ENCODE assay signal across 22 cellular contexts in the genomic region with DNA sequence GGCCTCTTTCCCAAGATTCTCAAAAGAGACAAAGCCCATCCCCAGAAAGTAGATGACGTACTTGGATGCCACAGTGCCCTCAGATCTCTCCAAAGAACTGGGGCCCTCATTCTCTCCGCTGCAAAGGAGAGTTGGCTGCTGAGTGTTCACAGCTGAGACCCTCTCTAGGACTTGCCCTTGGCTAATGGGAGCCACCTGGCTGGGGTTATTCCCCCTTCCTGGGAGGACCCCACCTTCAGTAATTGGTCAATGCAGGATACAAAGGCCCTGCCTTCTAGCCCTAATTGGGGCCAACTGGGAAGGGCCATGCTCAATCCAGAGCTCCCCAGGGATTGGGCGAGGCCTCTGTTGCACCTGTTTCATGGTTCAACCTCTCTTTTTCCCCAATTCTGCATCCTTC. TPM values are rescaled to one million over a fixed set of nuclear protein-coding genes. Genes with fewer than 3 reads are reported as not detected.
DNase-seq lines count a peak whose midpoint lies in the region; TF ChIP-seq lines count a peak whose summit lies in the region.
"Had no signal": no experiment of that assay in that cellular context is flagged by ENCODE, and none has a peak within 500 bp of the region (broad histone marks: within the 10 kb centered on the region; RNA-seq: fewer than 3 reads in every experiment).

No MANE protein-coding gene starts in this region.

- H3K9me3 Mint-ChIP-seq in endodermal cell (peaks cover 3% of the 10 kb centered on the region), type B pancreatic cell (no peaks in the 10 kb centered on the region)

- no peak for TF ChIP-seq CTCF in left ventricle myocardium inferior (IDR thresholded peaks at IDR 0.05; ENCODE audit: borderline replicate concordance)
- no peak for TF ChIP-seq CTCF in right atrium auricular region (IDR thresholded peaks at IDR 0.05)
- TF ChIP-seq CTCF in endodermal cell (conservative IDR thresholded peaks at IDR 0.05), result no peak
- no peak for TF ChIP-seq CTCF in type B pancreatic cell (conservative IDR thresholded peaks at IDR 0.05)

- no peaks in the 10 kb centered on the region for H3K27me3 Mint-ChIP-seq in endodermal cell (ENCODE audit: insufficient read depth)
- no peaks in the 10 kb centered on the region for H3K27me3 Mint-ChIP-seq in type B pancreatic cell

- H3K4me3 Mint-ChIP-seq in endodermal cell (no peak overlapping the region), type B pancreatic cell (no peak overlapping the region)
- H3K4me3 Mint-ChIP-seq: CD8-positive, alpha-beta memory T cell; H9; IgD-negative memory B cell had no signal

- H3K27ac Mint-ChIP-seq in endodermal cell, result no peak overlapping the region
- no peak overlapping the region for H3K27ac Mint-ChIP-seq in type B pancreatic cell
- H3K27ac Mint-ChIP-seq: CD4-positive, CD25-positive, alpha-beta regulatory T cell had no signal

- H3K9me3 ChIP-seq in left ventricle myocardium inferior (replicated peaks) (no peaks in the 10 kb centered on the region), right atrium auricular region (no peaks in the 10 kb centered on the region), endodermal cell (ENCODE audit: control insufficient read depth, low read length) (peaks cover 5% of the 10 kb centered on the region)
- H3K9me3 ChIP-seq: BE2C had no signal

- H3K4me1 Mint-ChIP-seq in endodermal cell, result no peaks in the 10 kb centered on the region
- H3K4me1 Mint-ChIP-seq in type B pancreatic cell (ENCODE audit: unreplicated experiment), result peaks cover 27% of the 10 kb centered on the region
- H3K4me1 Mint-ChIP-seq: CD4-positive, CD25-positive, alpha-beta regulatory T cell; CD8-positive, alpha-beta memory T cell; H9; IgD-negative memory B cell had no signal

- no peak for DNase-seq in left ventricle myocardium inferior
- DNase-seq in right atrium auricular region (ENCODE audit: low spot score), result no peak
- peak; percentile 29 for DNase-seq in NCI-H69 (lab: John Stamatoyannopoulos, UW)
- DNase-seq in endodermal cell, result peak; percentile 24
- DNase-seq in type B pancreatic cell (ENCODE audit: extremely low spot score, unreplicated experiment), result peak; percentile 39
- DNase-seq in H7, result no peak
- no peak for DNase-seq in NCI-H510A treated with DMSO at 0.1 percent for 48 hours (lab: John Stamatoyannopoulos, UW)
- DNase-seq in NCI-H446 (lab: John Stamatoyannopoulos, UW), result no peak
- DNase-seq: ACHN; BE2C; C1 segment of cervical spinal cord; CD4-positive, CD25-positive, alpha-beta regulatory T cell; CD8-positive, alpha-beta memory T cell; COR-L47; DMS 273 treated with DMSO at 0.1 percent for 48 hours; DMS53; DND-41; EL; GOT3; H9 had no signal

- no peak overlapping the region for H3K4me3 ChIP-seq in left ventricle myocardium inferior
- no peak overlapping the region for H3K4me3 ChIP-seq in right atrium auricular region
- no peak overlapping the region for H3K4me3 ChIP-seq in endodermal cell (ENCODE audit: low read length)
- H3K4me3 ChIP-seq in H7 (ENCODE audit: insufficient read depth, low read depth, low read length), result no peak overlapping the region
- H3K4me3 ChIP-seq: GM12878 had no signal

- H3K4me1 ChIP-seq in left ventricle myocardium inferior (peaks cover 28% of the 10 kb centered on the region), right atrium auricular region (peaks cover 0 to 16% of the 10 kb centered on the region in 2 donors), endodermal cell (ENCODE audit: control insufficient read depth, insufficient read depth, low read length) (no peaks in the 10 kb centered on the region)

- intact Hi-C loops in left ventricle myocardium inferior (cut with micrococcal nuclease), result no loop called here

- H3K36me3 Mint-ChIP-seq in endodermal cell (ENCODE audit: low read depth) (no peaks in the 10 kb centered on the region), type B pancreatic cell (no peaks in the 10 kb centered on the region)
- H3K36me3 Mint-ChIP-seq: CD4-positive, CD25-positive, alpha-beta regulatory T cell had no signal

- H3K27me3 ChIP-seq in left ventricle myocardium inferior (ENCODE audit: low read depth) (no peaks in the 10 kb centered on the region), right atrium auricular region (no peaks in the 10 kb centered on the region), endodermal cell (ENCODE audit: control insufficient read depth, insufficient read depth, low read length, poor library complexity, severe bottlenecking) (no peaks in the 10 kb centered on the region), H7 (ENCODE audit: control insufficient read depth, insufficient read depth, low read length) (no peaks in the 10 kb centered on the region)
- H3K27me3 ChIP-seq: BE2C had no signal

- H3K27ac ChIP-seq in left ventricle myocardium inferior (replicated peaks) (peak overlapping the region; percentile 15), right atrium auricular region (peak overlapping the region in 1 of 2 donors; percentile 68), endodermal cell (ENCODE audit: low read depth, low read length) (no peak overlapping the region)

- H3K36me3 ChIP-seq in left ventricle myocardium inferior (no peaks in the 10 kb centered on the region), right atrium auricular region (no peaks in the 10 kb centered on the region), endodermal cell (ENCODE audit: control insufficient read depth, insufficient read depth, low read length) (no peaks in the 10 kb centered on the region), H7 (replicated peaks; ENCODE audit: control insufficient read depth, insufficient read depth, low read length) (no peaks in the 10 kb centered on the region)
- H3K36me3 ChIP-seq: BE2C had no signal

- WGBS in endodermal cell (ENCODE audit: insufficient coverage in 1 of 2, insufficient read length in 1 of 2), 2 experiments, result 92 to 100% methylated on average over 3 of the region's 3 CpGs

- H3K9ac ChIP-seq in endodermal cell (ENCODE audit: extremely low read depth, low read length, poor library complexity, severe bottlenecking), result no peak overlapping the region

RNA-seq across cellular contexts. Expression of a gene that starts 39.2 kb away (rescaled TPM):
- total RNA-seq in left ventricle myocardium inferior (126 TPM), right atrium auricular region (10 to 100 TPM; 74.5 to 76.3 TPM), endodermal cell (10 to 100 TPM; 41.6 to 45.7 TPM), type B pancreatic cell (ENCODE audit: low replicate concordance) (181 and 202 TPM in 2 replicates)
- 63.2 TPM for polyA plus RNA-seq in endodermal cell (2013, experiment 1 of 2)
- polyA plus RNA-seq in endodermal cell (2013, experiment 2 of 2), result 56.4 TPM
- total RNA-seq in H7 (2014; rRNA removed; shearing (Covaris generic)), result 67.0 and 90.9 TPM in 2 replicates

Comparison
In these comparisons a context has a peak if more than half of its experiments do, and no peak if none do; other contexts are left out.
1. DNase-seq: peak in NCI-H69 (single experiment), endodermal cell (single experiment) and type B pancreatic cell (single experiment); none in left ventricle myocardium inferior (single experiment), right atrium auricular region (single experiment), H7 (single experiment), NCI-H510A treated with DMSO at 0.1 percent for 48 hours (single experiment) and NCI-H446 (0 of 2).